In genomic region chr1:186838380-186839076, GRCh38 we compare ENCODE assay signal across 14 cellular contexts. TPM values are rescaled to one million over a fixed set of nuclear protein-coding genes. Genes with fewer than 3 reads are reported as not detected.
A peak's percentile ranks its signal among the peaks of the same experiment; 100 is the strongest.
DNase-seq lines count a peak whose midpoint lies in the region; ATAC-seq and TF ChIP-seq lines count a peak whose summit lies in the region.
"Had no signal": no experiment of that assay in that cellular context is flagged by ENCODE, and none has a peak within 500 bp of the region (broad histone marks: within the 10 kb centered on the region; RNA-seq: fewer than 3 reads in every experiment).

No MANE protein-coding gene starts in this region.

- TF ChIP-seq RAD21 in SK-N-SH (IDR thresholded peaks at IDR 0.05; ENCODE audit: low read length): no peak

- H3K36me3 ChIP-seq in left ventricle myocardium inferior (no peaks in the 10 kb centered on the region), right atrium auricular region (no peaks in the 10 kb centered on the region), SK-N-SH (replicated peaks in 1 of 2; ENCODE audit: control insufficient read depth in 1 of 2, insufficient read depth in 2 of 2, low read length in 1 of 2) (no peaks in the 10 kb centered on the region)

- CTCF ChIA-PET in GM10248 (lab: Yijun Ruan, JAX): interaction anchor here (1.3 to 1.6 kb wide), 4 partner anchors 11 to 463 kb away, joined by 4 read pairs; partner anchors contain the start of genes ODR4 and TPR
- CTCF ChIA-PET in SK-N-SH (lab: Yijun Ruan, JAX): no interaction called here

- H3K27ac ChIP-seq in left ventricle myocardium inferior (replicated peaks) (peak overlapping the region; percentile 33), right atrium auricular region (no peak overlapping the region), SK-N-SH (ENCODE audit: low read depth in 2 of 2, low read length in 1 of 2) (peak overlapping the region in 1 of 2 experiments; percentile 17; a peak in 1 of 4 replicates)
- H3K27ac ChIP-seq: RWPE1 had no signal

- H3K9ac ChIP-seq in SK-N-SH: no peak overlapping the region

- no peaks in the 10 kb centered on the region for H3K79me2 ChIP-seq in SK-N-SH (ENCODE audit: insufficient read depth)

- intact Hi-C loops in left ventricle myocardium inferior (cut with micrococcal nuclease): no loop called here

- H3K4me1 ChIP-seq in left ventricle myocardium inferior (no peaks in the 10 kb centered on the region), right atrium auricular region (no peaks in the 10 kb centered on the region), SK-N-SH (ENCODE audit: control insufficient read depth in 1 of 2, insufficient read depth in 2 of 2, low read depth in 1 of 2, low read length in 1 of 2) (peaks cover 0 to 14% of the 10 kb centered on the region in 2 experiments; a peak in 1 of 4 replicates)

- no peak overlapping the region for H3K4me3 ChIP-seq in left ventricle myocardium inferior
- no peak overlapping the region for H3K4me3 ChIP-seq in right atrium auricular region
- no peak overlapping the region for H3K4me3 ChIP-seq in epithelial cell of proximal tubule (ENCODE audit: low read depth, low read length)
- no peak overlapping the region for H3K4me3 ChIP-seq in SK-N-SH (ENCODE audit: low read depth in 2 of 2, low read length in 1 of 2)

- H4K20me1 ChIP-seq in SK-N-SH (ENCODE audit: insufficient read depth): no peaks in the 10 kb centered on the region

- no peak for TF ChIP-seq CTCF in left ventricle myocardium inferior (IDR thresholded peaks at IDR 0.05; ENCODE audit: borderline replicate concordance)
- TF ChIP-seq CTCF in right atrium auricular region (IDR thresholded peaks at IDR 0.05): no peak
- TF ChIP-seq CTCF in epithelial cell of proximal tubule (conservative IDR thresholded peaks at IDR 0.05; ENCODE audit: low read depth, low read length): no peak
- TF ChIP-seq CTCF in GM10248 (IDR thresholded peaks at IDR 0.05; ENCODE audit: control extremely low read depth, extremely low read depth, low read depth, missing control alignments): no peak
- no peak for TF ChIP-seq CTCF in SK-N-SH (IDR thresholded peaks at IDR 0.05)

- H3K4me2 ChIP-seq in SK-N-SH: no peak overlapping the region

- H3F3A ChIP-seq in SK-N-SH (replicated peaks; ENCODE audit: insufficient read depth): no peaks in the 10 kb centered on the region

- DNase-seq in left ventricle myocardium inferior: no peak
- no peak for DNase-seq in right atrium auricular region (ENCODE audit: low spot score)
- DNase-seq in NCI-H526 treated with DMSO at 0.1 percent for 48 hours (lab: John Stamatoyannopoulos, UW): peak; percentile 55
- peak; percentile 22 for DNase-seq in epithelial cell of proximal tubule (ENCODE audit: low read depth)
- DNase-seq in GM10248 (ENCODE audit: extremely low spot score): no peak
- DNase-seq in NCI-H1092 (lab: John Stamatoyannopoulos, UW): no peak
- DNase-seq in SK-N-SH: no peak
- DNase-seq: activated CD8-positive, alpha-beta memory T cell treated with anti-CD3 and anti-CD28 coated beads, Interleukin-2, amount 10 ng/mL, durations not matched to agents 7 days and 5 days; islet precursor cell; NCI-H187; nephron progenitor cell had no signal

- no peak for ATAC-seq in GM19397 (IDR thresholded peaks at IDR 0.05; ENCODE audit: unreplicated experiment)
- ATAC-seq: activated CD8-positive, alpha-beta memory T cell treated with anti-CD3 and anti-CD28 coated beads, Interleukin-2, amount 10 ng/mL, durations not matched to agents 7 days and 5 days; activated naive CD4-positive, alpha-beta T cell treated with anti-CD3 and anti-CD28 coated beads, Interleukin-2, amount 50 U/mL, for 72 hours had no signal

- no peaks in the 10 kb centered on the region for H3K27me3 ChIP-seq in left ventricle myocardium inferior (ENCODE audit: low read depth)
- H3K27me3 ChIP-seq in right atrium auricular region: no peaks in the 10 kb centered on the region
- peaks cover 12% of the 10 kb centered on the region; the same call in 1 of the 2 replicates for H3K27me3 ChIP-seq in SK-N-SH (ENCODE audit: insufficient read depth)

- H2AFZ ChIP-seq in SK-N-SH (ENCODE audit: low read depth): no peak overlapping the region; the same call in 1 of the 2 replicates

- WGBS in SK-N-SH (ENCODE audit: low lambda C conversion rate): 7% methylated on average over 2 of the region's 2 CpGs

- H3K9me3 ChIP-seq in left ventricle myocardium inferior (replicated peaks) (no peaks in the 10 kb centered on the region), right atrium auricular region (no peaks in the 10 kb centered on the region), SK-N-SH (no peaks in the 10 kb centered on the region)

- no peak for TF ChIP-seq EP300 in SK-N-SH (IDR thresholded peaks at IDR 0.05; ENCODE audit: borderline replicate concordance in 1 of 2, low read depth in 1 of 2, low read length in 1 of 2)

- H3K9me2 ChIP-seq in SK-N-SH: no peaks in the 10 kb centered on the region

- POLR2A ChIA-PET in GM10248 (lab: Yijun Ruan, JAX): no interaction called here
- POLR2A ChIA-PET in SK-N-SH (lab: Yijun Ruan, JAX): no interaction called here

TF ChIP-seq in SK-N-SH, 30 proteins besides CTCF, POLR2A, EP300 and RAD21:
- TF ChIP-seq SMC3 (IDR thresholded peaks at IDR 0.05; ENCODE audit: low read depth, low read length): no peak
- TF ChIP-seq POLR2AphosphoS5 (IDR thresholded peaks at IDR 0.05; ENCODE audit: low read depth, low read length): no peak
- TF ChIP-seq MEF2A (IDR thresholded peaks at IDR 0.05; ENCODE audit: borderline replicate concordance, low read depth): no peak
- TF ChIP-seq, protein P1, sequence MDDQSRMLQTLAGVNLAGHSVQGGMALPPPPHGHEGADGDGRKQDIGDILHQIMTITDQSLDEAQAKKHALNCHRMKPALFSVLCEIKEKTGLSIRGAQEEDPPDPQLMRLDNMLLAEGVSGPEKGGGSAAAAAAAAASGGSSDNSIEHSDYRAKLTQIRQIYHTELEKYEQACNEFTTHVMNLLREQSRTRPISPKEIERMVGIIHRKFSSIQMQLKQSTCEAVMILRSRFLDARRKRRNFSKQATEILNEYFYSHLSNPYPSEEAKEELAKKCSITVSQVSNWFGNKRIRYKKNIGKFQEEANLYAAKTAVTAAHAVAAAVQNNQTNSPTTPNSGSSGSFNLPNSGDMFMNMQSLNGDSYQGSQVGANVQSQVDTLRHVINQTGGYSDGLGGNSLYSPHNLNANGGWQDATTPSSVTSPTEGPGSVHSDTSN (IDR thresholded peaks at IDR 0.05): no peak
- TF ChIP-seq MXI1 (IDR thresholded peaks at IDR 0.05; ENCODE audit: low read depth, low read length): no peak
- no peak for TF ChIP-seq GATA2 (CRISPR knock-in tag; IDR thresholded peaks at IDR 0.05)
- no peak for TF ChIP-seq TCF12 (IDR thresholded peaks at IDR 0.05)

RNA-seq across cellular contexts. Expression of gene PLA2G4A, which starts 9.8 kb away (rescaled TPM):
- total RNA-seq in left ventricle myocardium inferior: 2.7 TPM
- 1 to 10 TPM; 5.8 to 8.2 TPM for total RNA-seq in right atrium auricular region
- 0.40 and 2.3 TPM in 2 replicates for total RNA-seq in epithelial cell of proximal tubule
- 0.26 and 0.49 TPM in 2 replicates for polyA plus RNA-seq in SK-N-SH (2012; rRNA removed)
- 0.51 and 0.58 TPM in 2 replicates for polyA plus RNA-seq in SK-N-SH (2012; cell fraction: cytosol; rRNA removed)
- 0.14 and 0.31 TPM in 2 replicates for polyA plus RNA-seq in SK-N-SH (2012; cell fraction: nucleus; rRNA removed)

Comparison
In these comparisons a context has a peak if more than half of its experiments do, and no peak if none do; other contexts are left out.
1. DNase-seq: peak in NCI-H526 treated with DMSO at 0.1 percent for 48 hours (single experiment) and epithelial cell of proximal tubule (single experiment); none in left ventricle myocardium inferior (single experiment), right atrium auricular region (single experiment), GM10248 (single experiment), NCI-H1092 (single experiment) and SK-N-SH (single experiment).